In genomic region chr1:119828266-119828665, GRCh38 we compare ENCODE assay signal across 34 cellular contexts. TPM values are rescaled to one million over a fixed set of nuclear protein-coding genes. Genes with fewer than 3 reads are reported as not detected.
"Had no signal": no experiment of that assay in that cellular context is flagged by ENCODE, and none has a peak within 500 bp of the region (broad histone marks: within the 10 kb centered on the region; RNA-seq: fewer than 3 reads in every experiment).

No MANE protein-coding gene starts in this region.

- H3K4me1 ChIP-seq: pancreas, prostate gland, right atrium auricular region, spleen, suprapubic skin, testis, tibial artery, transverse colon, upper lobe of right lung, uterus had no signal

- H3K27me3 ChIP-seq: neutrophil, pancreas, right atrium auricular region, suprapubic skin, testis, tibial artery, transverse colon, upper lobe of right lung had no signal

- H3K9me3 ChIP-seq: neutrophil, pancreas, prostate gland, right atrium auricular region, suprapubic skin, testis, tibial artery, transverse colon, upper lobe of right lung, uterus had no signal

- H3K36me3 ChIP-seq: neutrophil, pancreas, prostate gland, right atrium auricular region, spleen, suprapubic skin, tibial artery, transverse colon, upper lobe of right lung, uterus had no signal

- H3K27ac ChIP-seq: neutrophil, pancreas, prostate gland, right atrium auricular region, skin epidermis, spleen, suprapubic skin, testis, tibial artery, upper lobe of right lung, uterus had no signal

- H3K4me2 ChIP-seq: smooth muscle cell had no signal

- ATAC-seq: natural killer cell; pancreas; sciatic nerve; stimulated activated memory B cell treated with anti-CD40 and anti-IgM and Interleukin-4, amounts not matched to agents 10 μg/mL and 1 μg/mL and 100 μg/mL, for 72 hours; stimulated activated naive CD8-positive, alpha-beta T cell treated with anti-CD3 and anti-CD28 coated beads, Interleukin-15, amount 100 ng/mL, for 72 hours; stimulated activated naive CD8-positive, alpha-beta T cell treated with anti-CD3 and anti-CD28 coated beads, Interleukin-15, Interleukin-2, amounts not matched to agents 100 U/mL and 50 U/mL, for 24 hours; upper lobe of right lung had no signal

- H3K4me3 ChIP-seq: pancreas, prostate gland, right atrium auricular region, skin epidermis, smooth muscle cell, spleen, suprapubic skin, testis, tibial artery, transverse colon, upper lobe of right lung, uterus had no signal

- DNase-seq: natural killer cell; nephron progenitor cell; nucleus accumbens; pancreas; retina; spleen; stimulated activated CD4-positive, alpha-beta T cell treated with anti-CD3 and anti-CD28 coated beads, Interleukin-12 subunit alpha, Interleukin-12 subunit beta, amount 100 ng/mL, for 4 hours; stimulated activated CD4-positive, alpha-beta T cell treated with anti-CD3 and anti-CD28 coated beads, Interleukin-1b, Interleukin-23, amount 100 ng/mL, for 48 hours; stimulated activated CD4-positive, alpha-beta T cell treated with anti-CD3 and anti-CD28 coated beads, Interleukin-4, amount 100 ng/mL, for 1 hour; stimulated activated CD4-positive, alpha-beta T cell treated with anti-CD3 and anti-CD28 coated beads, Interleukin-4, amount 100 ng/mL, for 4 hours; stimulated activated CD8-positive, alpha-beta memory T cell treated with anti-CD3 and anti-CD28 coated beads, Interleukin-4, amount 100 ng/mL, for 48 hours; stimulated activated naive CD4-positive, alpha-beta T cell; stimulated activated naive CD8-positive, alpha-beta T cell treated with anti-CD3 and anti-CD28 coated beads, Interleukin-15, amount 100 ng/mL, for 72 hours; stimulated activated naive CD8-positive, alpha-beta T cell treated with anti-CD3 and anti-CD28 coated beads, Interleukin-15, Interleukin-2, amounts not matched to agents 100 U/mL and 50 U/mL, for 24 hours; substantia nigra; testis; tibial artery; transverse colon; upper lobe of right lung; uterus had no signal

RNA-seq across cellular contexts. Expression of gene REG4, which starts 17.0 kb away (rescaled TPM):
- total RNA-seq: natural killer cell, neural crest cell, omental fat pad, osteocyte, posterior vena cava, pulmonary artery endothelial cell, right atrium auricular region, sciatic nerve, smooth muscle cell, suprapubic skin, upper lobe of right lung, urinary bladder, uterus had no signal
- polyA plus RNA-seq: smooth muscle cell had no signal

RNA-seq across cellular contexts. Expression of gene HMGCS2, which starts 59.6 kb away (rescaled TPM):
- total RNA-seq: natural killer cell, neural crest cell, osteocyte, posterior vena cava, pulmonary artery endothelial cell, sciatic nerve, smooth muscle cell, spleen, upper lobe of right lung had no signal
- polyA plus RNA-seq: smooth muscle cell had no signal
